1 cellular context compared by ENCODE assay signal in genomic region chr13:40472427-40473220, GRCh38.
A peak's percentile ranks its signal among the peaks of the same experiment; 100 is the strongest.
TF ChIP-seq lines count a peak whose summit lies in the region.

No MANE protein-coding gene starts in this region.

TF ChIP-seq in HepG2, 621 proteins besides CTCF, POLR2A, EP300 and RAD21:
- no peak for TF ChIP-seq ADNP (CRISPR knock-in tag; IDR thresholded peaks at IDR 0.05)
- 0 out of 2 replicates have a peak, but pooled peaks have one; percentile 9 for TF ChIP-seq HNF1A (IDR thresholded peaks at IDR 0.05; ENCODE audit: low read depth)
- 0 out of 2 replicates have a peak, but pooled peaks have one; percentile 30 for TF ChIP-seq HNF1A (CRISPR knock-in tag; IDR thresholded peaks at IDR 0.05; ENCODE audit: borderline replicate concordance)
- TF ChIP-seq PRDM4 (CRISPR knock-in tag; IDR thresholded peaks at IDR 0.05; ENCODE audit: borderline replicate concordance) = no peak
